ENCODE assay signal across 15 cellular contexts in the genomic region with DNA sequence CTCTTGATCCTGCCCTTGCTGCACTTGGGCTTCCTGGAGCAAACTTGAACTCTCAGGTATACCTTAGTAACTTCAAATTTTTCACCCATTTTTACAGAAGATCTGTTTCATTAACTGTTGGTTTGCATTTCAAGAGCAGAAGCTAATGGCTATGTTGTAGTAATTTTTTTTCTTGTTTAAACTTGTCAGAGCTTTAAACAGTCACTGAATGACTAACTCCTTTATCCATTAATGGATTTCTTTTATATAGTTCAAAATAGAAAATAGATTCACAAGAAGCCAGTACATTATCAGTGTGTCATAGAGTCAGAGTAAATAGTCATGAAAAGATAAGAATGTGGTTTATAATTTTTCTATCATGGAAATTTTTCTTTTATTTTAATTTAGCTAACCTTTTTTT.
"Had no signal": no experiment of that assay in that cellular context is flagged by ENCODE, and none has a peak within 500 bp of the region (broad histone marks: within the 10 kb centered on the region; RNA-seq: fewer than 3 reads in every experiment).

No MANE protein-coding gene starts in this region.

- H3K9me3 Mint-ChIP-seq: activated CD4-positive, alpha-beta T cell treated with anti-CD3 and anti-CD28 coated beads, Interleukin-2, amount 10 ng/mL, durations not matched to agents 7 days and 5 days; activated naive CD8-positive, alpha-beta T cell treated with anti-CD3 and anti-CD28 coated beads, Interleukin-2, amount 10 ng/mL, durations not matched to agents 7 days and 5 days; activated T-cell treated with anti-CD3 and anti-CD28 coated beads, Interleukin-2, amount 50 U/mL, for 72 hours; endodermal cell; memory B cell; T-cell had no signal

- H3K4me3 Mint-ChIP-seq: activated CD4-positive, alpha-beta T cell treated with anti-CD3 and anti-CD28 coated beads, Interleukin-2, amount 10 ng/mL, durations not matched to agents 7 days and 5 days; activated naive CD8-positive, alpha-beta T cell treated with anti-CD3 and anti-CD28 coated beads, Interleukin-2, amount 10 ng/mL, durations not matched to agents 7 days and 5 days; activated T-cell treated with anti-CD3 and anti-CD28 coated beads, Interleukin-2, amount 50 U/mL, for 72 hours; endodermal cell; memory B cell; T-cell had no signal

- H3K27me3 Mint-ChIP-seq: activated CD4-positive, alpha-beta T cell treated with anti-CD3 and anti-CD28 coated beads, Interleukin-2, amount 10 ng/mL, durations not matched to agents 7 days and 5 days; activated naive CD8-positive, alpha-beta T cell treated with anti-CD3 and anti-CD28 coated beads, Interleukin-2, amount 10 ng/mL, durations not matched to agents 7 days and 5 days; memory B cell; T-cell had no signal

- H3K27ac Mint-ChIP-seq: activated naive CD8-positive, alpha-beta T cell treated with anti-CD3 and anti-CD28 coated beads, Interleukin-2, amount 10 ng/mL, durations not matched to agents 7 days and 5 days; endodermal cell had no signal

- H3K4me1 Mint-ChIP-seq: endodermal cell, memory B cell had no signal

- H3K27me3 ChIP-seq: body of pancreas, colonic mucosa, heart right ventricle, right lobe of liver, thyroid gland had no signal

- H3K9me3 ChIP-seq: body of pancreas, colonic mucosa, heart right ventricle, right lobe of liver, thyroid gland had no signal

- H3K4me3 ChIP-seq: body of pancreas, colonic mucosa, heart right ventricle, right lobe of liver, thyroid gland had no signal

- DNase-seq: activated CD4-positive, alpha-beta T cell treated with anti-CD3 and anti-CD28 coated beads, Interleukin-2, amount 10 ng/mL, durations not matched to agents 7 days and 5 days; activated gamma-delta T cell treated with Interleukin-2 at 50 U/mL for 16 hours; activated naive CD8-positive, alpha-beta T cell treated with anti-CD3 and anti-CD28 coated beads, Interleukin-2, amount 10 ng/mL, durations not matched to agents 7 days and 5 days; activated T-cell treated with anti-CD3 and anti-CD28 coated beads, Interleukin-2, amount 50 U/mL, for 72 hours; body of pancreas; central memory CD4-positive, alpha-beta T cell; colonic mucosa; endodermal cell; heart right ventricle; left ventricle myocardium superior; right lobe of liver; stimulated activated naive CD4-positive, alpha-beta T cell treated with Interleukin-2 at 50 U/mL for 16 hours; T-cell; thyroid gland had no signal

- ATAC-seq: activated T-cell treated with anti-CD3 and anti-CD28 coated beads, Interleukin-2, amount 50 U/mL, for 72 hours; body of pancreas; heart right ventricle; left ventricle myocardium superior; right lobe of liver; T-cell had no signal

- H3K4me1 ChIP-seq: body of pancreas, colonic mucosa, right lobe of liver, thyroid gland had no signal

- H3K27ac ChIP-seq: body of pancreas, colonic mucosa, heart right ventricle, right lobe of liver, thyroid gland had no signal
